11 cellular contexts compared by ENCODE assay signal in the genomic region with DNA sequence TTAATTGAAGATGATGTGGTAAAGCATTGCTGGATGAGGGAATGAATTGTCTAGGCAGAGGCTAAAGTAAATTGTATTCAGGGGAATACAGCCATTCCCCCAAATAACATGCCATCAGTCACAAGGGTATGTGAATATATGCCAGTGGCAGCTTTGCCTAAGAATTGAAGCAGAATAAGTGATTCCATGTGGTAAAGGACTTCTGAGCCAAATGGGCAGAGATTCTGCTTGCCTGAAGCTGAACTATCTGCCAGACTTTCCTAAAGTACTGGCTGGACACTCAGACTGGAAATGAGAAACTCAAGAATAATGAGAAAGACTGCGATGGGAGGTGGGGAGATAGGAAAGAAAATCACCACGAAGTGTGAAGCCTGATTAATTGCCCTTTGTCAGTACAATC. TPM values are rescaled to one million over a fixed set of nuclear protein-coding genes. Genes with fewer than 3 reads are reported as not detected.
DNase-seq lines count a peak whose midpoint lies in the region; ATAC-seq and TF ChIP-seq lines count a peak whose summit lies in the region.
"Had no signal": no experiment of that assay in that cellular context is flagged by ENCODE, and none has a peak within 500 bp of the region (broad histone marks: within the 10 kb centered on the region; RNA-seq: fewer than 3 reads in every experiment).

No MANE protein-coding gene starts in this region.

- no peak overlapping the region for H2AK5ac ChIP-seq in mesenchymal stem cell (ENCODE audit: low read length, severe bottlenecking)

- no peak overlapping the region for H2BK15ac ChIP-seq in mesenchymal stem cell (ENCODE audit: low read depth, poor library complexity, severe bottlenecking)

- no peak overlapping the region for H3K23ac ChIP-seq in mesenchymal stem cell (ENCODE audit: low read length in 2 of 2)

- H3K9me3 Mint-ChIP-seq in activated T-cell treated with anti-CD3 and anti-CD28 coated beads, Interleukin-2, amount 50 U/mL, for 4 hours = no peaks in the 10 kb centered on the region

- no peak overlapping the region for H3K4ac ChIP-seq in mesenchymal stem cell (ENCODE audit: low read depth in 1 of 2, low read length in 2 of 2)

- H2BK12ac ChIP-seq in mesenchymal stem cell (ENCODE audit: low read length in 2 of 2) = no peak overlapping the region

- H3K27ac ChIP-seq in ascending aorta = peak overlapping the region; percentile 96 to 97
- no peak overlapping the region for H3K27ac ChIP-seq in mesenchymal stem cell (ENCODE audit: low read length, poor library complexity, severe bottlenecking)
- H3K27ac ChIP-seq in thyroid gland = peak overlapping the region in 2 of 3 donors; percentile 90 to 96
- H3K27ac ChIP-seq: C4-2B had no signal

- H4K8ac ChIP-seq in mesenchymal stem cell (ENCODE audit: low read length) = no peak overlapping the region

- H3K79me1 ChIP-seq in mesenchymal stem cell (replicated peaks; ENCODE audit: low read length, poor library complexity, severe bottlenecking) = peaks cover 10% of the 10 kb centered on the region

- H3K36me3 ChIP-seq in ascending aorta (peaks cover 3 to 5% of the 10 kb centered on the region in 2 donors), mesenchymal stem cell (ENCODE audit: control insufficient read depth in 1 of 2, insufficient read depth in 2 of 2, low read depth in 1 of 2, low read length in 2 of 2) (peaks cover 0 to 5% of the 10 kb centered on the region in 2 experiments), thyroid gland (no peaks in the 10 kb centered on the region)

- H3K9me3 ChIP-seq in ascending aorta (no peaks in the 10 kb centered on the region), mesenchymal stem cell (ENCODE audit: control insufficient read depth, low read length) (no peaks in the 10 kb centered on the region), thyroid gland (no peaks in the 10 kb centered on the region)

- H3K27me3 Mint-ChIP-seq in activated T-cell treated with anti-CD3 and anti-CD28 coated beads, Interleukin-2, amount 50 U/mL, for 4 hours (ENCODE audit: low read depth) = no peaks in the 10 kb centered on the region

- no peaks in the 10 kb centered on the region for H3K27me3 ChIP-seq in ascending aorta
- H3K27me3 ChIP-seq in mesenchymal stem cell (ENCODE audit: control insufficient read depth in 1 of 2, insufficient read depth in 1 of 2, low read length in 2 of 2) = no peaks in the 10 kb centered on the region
- no peaks in the 10 kb centered on the region for H3K27me3 ChIP-seq in thyroid gland

- TF ChIP-seq CTCF in ascending aorta (IDR thresholded peaks at IDR 0.05) (no peak), thyroid gland (IDR thresholded peaks at IDR 0.05) (no peak)

- H2AFZ ChIP-seq in mesenchymal stem cell (ENCODE audit: low read depth, low read length) = no peak overlapping the region

- peak overlapping the region; percentile 2 for H3K4me3 Mint-ChIP-seq in activated T-cell treated with anti-CD3 and anti-CD28 coated beads, Interleukin-2, amount 50 U/mL, for 4 hours

- H3K4me1 ChIP-seq in ascending aorta (peaks cover 6 to 48% of the 10 kb centered on the region in 2 donors), mesenchymal stem cell (ENCODE audit: control insufficient read depth, insufficient read depth, low read depth, low read length) (peaks cover 5% of the 10 kb centered on the region), thyroid gland (peaks cover 18 to 21% of the 10 kb centered on the region in 2 donors)

- no peak overlapping the region for H2BK120ac ChIP-seq in mesenchymal stem cell (ENCODE audit: low read depth, low read length)

- H3K18ac ChIP-seq in mesenchymal stem cell (ENCODE audit: low read depth in 1 of 2, low read length in 2 of 2) = no peak overlapping the region

- no peak overlapping the region for H4K91ac ChIP-seq in mesenchymal stem cell (ENCODE audit: low read length)

- H3K36me3 Mint-ChIP-seq in activated T-cell treated with anti-CD3 and anti-CD28 coated beads, Interleukin-2, amount 50 U/mL, for 4 hours (ENCODE audit: insufficient read depth) = peaks cover 4% of the 10 kb centered on the region

- intact Hi-C loops in ascending aorta (cut with DNase I) = no loop called here
- intact Hi-C loops in thyroid gland (cut with DNase I) = loop anchor here (5.0 kb wide), 1 partner anchor 38 kb away; the partner anchor contains the start of gene PEX11B

- TF ChIP-seq POLR2A in thyroid gland (IDR thresholded peaks at IDR 0.05) = no peak
- TF ChIP-seq POLR2A in erythroblast (IDR thresholded peaks at IDR 0.05; ENCODE audit: low read length) = no peak

- peak overlapping the region; percentile 96 for H3K9ac ChIP-seq in mesenchymal stem cell (ENCODE audit: low read length)

- no peak for ATAC-seq in activated T-cell treated with anti-CD3 and anti-CD28 coated beads, Interleukin-2, amount 50 U/mL, for 4 hours
- ATAC-seq in activated CD4-positive, CD25-positive, alpha-beta regulatory T cell treated with anti-CD3 and anti-CD28 coated beads, Interleukin-2, amount 50 U/mL, for 24 hours = no peak
- no peak for ATAC-seq in GM18511 (IDR thresholded peaks at IDR 0.05; ENCODE audit: unreplicated experiment)
- ATAC-seq: HCT116 had no signal

- H3K4me3 ChIP-seq in ascending aorta = peak overlapping the region; percentile 24 to 87
- peak overlapping the region in 1 of 2 experiments; percentile 90 for H3K4me3 ChIP-seq in mesenchymal stem cell (ENCODE audit: insufficient read depth in 1 of 2, low read depth in 1 of 2, low read length in 2 of 2)
- H3K4me3 ChIP-seq in thyroid gland (replicated peaks in 1 of 3) = no peak overlapping the region

- no peak overlapping the region for H3K14ac ChIP-seq in mesenchymal stem cell (ENCODE audit: low read length in 2 of 2)

- H3K4me2 ChIP-seq in mesenchymal stem cell (ENCODE audit: low read length, poor library complexity, severe bottlenecking) = no peak overlapping the region

- no peak for DNase-seq in activated T-cell treated with anti-CD3 and anti-CD28 coated beads, Interleukin-2, amount 50 U/mL, for 4 hours
- DNase-seq in activated T-cell treated with anti-CD3 and anti-CD28 coated beads, Interleukin-2, amount 50 U/mL, for 48 hours = no peak
- DNase-seq in ascending aorta (ENCODE audit: low spot score in 2 of 2) = no peak
- DNase-seq in mesenchymal stem cell = no peak
- DNase-seq in thyroid gland = no peak
- DNase-seq in erythroblast (lab: John Stamatoyannopoulos, UW) = no peak
- DNase-seq: activated gamma-delta T cell treated with Interleukin-2 at 50 U/mL for 16 hours had no signal

- WGBS in mesenchymal stem cell = 86% methylated on average over 1 of the region's 2 CpGs
- 48 to 52% methylated on average over 2 of the region's 2 CpGs for WGBS in thyroid gland, 2 donors

- no peak overlapping the region for H2BK5ac ChIP-seq in mesenchymal stem cell (ENCODE audit: low read depth, low read length, poor library complexity, severe bottlenecking)

- peaks cover 79% of the 10 kb centered on the region for H3K4me1 Mint-ChIP-seq in activated T-cell treated with anti-CD3 and anti-CD28 coated beads, Interleukin-2, amount 50 U/mL, for 4 hours (ENCODE audit: low read depth)

RNA-seq across cellular contexts. Expression of gene LIX1L, which starts 2.4 kb away (rescaled TPM):
- total RNA-seq in activated T-cell treated with anti-CD3 and anti-CD28 coated beads, Interleukin-2, amount 50 U/mL, for 4 hours = 10 to 100 TPM; 40.7 to 43.3 (median 41.9) TPM
- total RNA-seq in ascending aorta = 44.0 TPM
- 30.0 TPM for polyA plus RNA-seq in mesenchymal stem cell (2013, experiment 1 of 2)
- polyA plus RNA-seq in mesenchymal stem cell (2013, experiment 2 of 2) = 29.8 TPM
- 10 to 100 TPM; 18.7 to 26.9 (median 20.3) TPM for total RNA-seq in thyroid gland

RNA-seq across cellular contexts. Expression of gene ANKRD34A, which starts 8.9 kb away (rescaled TPM):
- 1 to 10 TPM; 6.2 to 8.7 (median 7.6) TPM for total RNA-seq in activated T-cell treated with anti-CD3 and anti-CD28 coated beads, Interleukin-2, amount 50 U/mL, for 4 hours
- 13.6 TPM for total RNA-seq in ascending aorta
- 4.4 TPM for polyA plus RNA-seq in mesenchymal stem cell (2013, experiment 1 of 2)
- polyA plus RNA-seq in mesenchymal stem cell (2013, experiment 2 of 2) = 4.4 TPM
- 1 to 10 TPM in 2 of 4 donors, under 1 TPM in 2; 0.13 to 2.0 (median 0.97) TPM for total RNA-seq in thyroid gland

RNA-seq across cellular contexts. Expression of gene POLR3GL, which starts 9.1 kb away (rescaled TPM):
- total RNA-seq in activated T-cell treated with anti-CD3 and anti-CD28 coated beads, Interleukin-2, amount 50 U/mL, for 4 hours = 10 to 100 TPM; 11.7 to 14.5 (median 13.9) TPM
- total RNA-seq in ascending aorta = 22.9 TPM
- 31.1 TPM for polyA plus RNA-seq in mesenchymal stem cell (2013, experiment 1 of 2)
- 32.3 TPM for polyA plus RNA-seq in mesenchymal stem cell (2013, experiment 2 of 2)
- total RNA-seq in thyroid gland = 10 to 100 TPM; 12.5 to 36.4 (median 22.7) TPM

RNA-seq across cellular contexts. Expression of gene RBM8A, which starts 28.2 kb away (rescaled TPM):
- 100 to 1,000 TPM; 603 to 609 (median 606) TPM for total RNA-seq in activated T-cell treated with anti-CD3 and anti-CD28 coated beads, Interleukin-2, amount 50 U/mL, for 4 hours
- total RNA-seq in ascending aorta (48.9 TPM), thyroid gland (100 to 1,000 TPM; 108 to 143 (median 124) TPM)
- polyA plus RNA-seq in mesenchymal stem cell (2013, experiment 1 of 2) = 135 TPM
- 142 TPM for polyA plus RNA-seq in mesenchymal stem cell (2013, experiment 2 of 2)

RNA-seq across cellular contexts. Expression of gene PEX11B, which starts 36.9 kb away (rescaled TPM):
- 10 to 100 TPM; 26.3 to 28.6 (median 28.0) TPM for total RNA-seq in activated T-cell treated with anti-CD3 and anti-CD28 coated beads, Interleukin-2, amount 50 U/mL, for 4 hours
- total RNA-seq in ascending aorta (11.2 TPM), thyroid gland (10 to 100 TPM; 30.6 to 42.1 (median 37.3) TPM)
- polyA plus RNA-seq in mesenchymal stem cell (2013, experiment 1 of 2) = 30.6 TPM
- polyA plus RNA-seq in mesenchymal stem cell (2013, experiment 2 of 2) = 30.5 TPM

Comparison
In these comparisons a context has a peak if more than half of its experiments do, and no peak if none do; other contexts are left out.
1. H3K4me3 ChIP-seq: peak in ascending aorta (2 of 2); none in thyroid gland (0 of 3).